In the genomic region with DNA sequence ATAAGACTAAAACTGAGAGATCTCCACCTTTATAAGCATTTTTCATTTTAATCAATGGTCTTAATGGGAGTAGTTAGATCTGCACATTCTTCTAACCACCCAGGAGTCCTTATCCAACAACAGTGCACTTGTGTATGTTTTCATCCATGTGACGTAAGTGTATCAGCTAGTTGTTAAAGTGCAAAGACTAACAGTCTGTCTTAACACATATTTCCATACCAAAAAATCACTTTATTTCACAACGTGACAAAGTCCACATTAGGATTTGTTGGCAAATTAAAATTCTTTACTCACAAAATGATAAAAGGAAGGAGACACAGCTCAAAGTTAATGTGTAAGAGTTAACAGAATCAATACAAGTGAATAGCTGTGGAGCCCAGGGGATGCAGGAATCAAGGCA, we compare ENCODE assay signal across 11 cellular contexts. TPM values are rescaled to one million over a fixed set of nuclear protein-coding genes. Genes with fewer than 3 reads are reported as not detected.
DNase-seq lines count a peak whose midpoint lies in the region; ATAC-seq and TF ChIP-seq lines count a peak whose summit lies in the region.
"Had no signal": no experiment of that assay in that cellular context is flagged by ENCODE, and none has a peak within 500 bp of the region (broad histone marks: within the 10 kb centered on the region; RNA-seq: fewer than 3 reads in every experiment).

No MANE protein-coding gene starts in this region.

- H3K9ac ChIP-seq in SU-DHL-6 (ENCODE audit: low read length) (no peak overlapping the region), iPS-20b (ENCODE audit: low read depth, low read length) (peak overlapping the region; percentile 87; the same call in 1 of the 2 replicates)

- H3K9me2 ChIP-seq in SU-DHL-6 (replicated peaks; ENCODE audit: insufficient read depth, low read length): no peaks in the 10 kb centered on the region

- no peaks in the 10 kb centered on the region for H3K27me3 ChIP-seq in heart left ventricle
- H3K27me3 ChIP-seq in SU-DHL-6 (ENCODE audit: low read length): no peaks in the 10 kb centered on the region
- no peaks in the 10 kb centered on the region for H3K27me3 ChIP-seq in iPS-20b (ENCODE audit: insufficient read depth, low read length)
- no peaks in the 10 kb centered on the region for H3K27me3 ChIP-seq in upper lobe of left lung

- no peak for DNase-seq in heart left ventricle
- no peak for DNase-seq in left cardiac atrium
- DNase-seq in upper lobe of left lung: no peak
- no peak for DNase-seq in NCI-H2196 (lab: John Stamatoyannopoulos, UW; ENCODE audit: unreplicated experiment)
- no peak for DNase-seq in activated gamma-delta T cell (lab: John Stamatoyannopoulos, UW)
- DNase-seq: CD4-positive, alpha-beta memory T cell; H9; KG1 had no signal

- no peaks in the 10 kb centered on the region for H3K36me3 ChIP-seq in heart left ventricle
- peaks cover 3% of the 10 kb centered on the region; the same call in 1 of the 2 replicates for H3K36me3 ChIP-seq in SU-DHL-6 (ENCODE audit: low read length)
- H3K36me3 ChIP-seq in iPS-20b (ENCODE audit: insufficient read depth, low read depth, low read length): peaks cover 3% of the 10 kb centered on the region; the same call in 1 of the 2 replicates
- no peaks in the 10 kb centered on the region for H3K36me3 ChIP-seq in upper lobe of left lung

- H3K4me1 ChIP-seq in heart left ventricle (peaks cover 2 to 38% (median 19%) of the 10 kb centered on the region in 12 donors), iPS-20b (ENCODE audit: insufficient read depth, low read length) (peaks cover 16% of the 10 kb centered on the region), upper lobe of left lung (peaks cover 27 to 39% (median 32%) of the 10 kb centered on the region in 4 donors)

- H3K27ac ChIP-seq in heart left ventricle (peak overlapping the region in 11 of 12 donors; percentile 37 to 99 (median 94)), SU-DHL-6 (ENCODE audit: low read depth, low read length) (no peak overlapping the region), iPS-20b (ENCODE audit: low read length) (no peak overlapping the region), upper lobe of left lung (peak overlapping the region in 3 of 4 donors; percentile 93 to 95 (median 94))

- intact Hi-C loops in heart left ventricle (cut with DNase I) (loop anchor here in 2 of 10 donors (10.0 kb wide), 1 partner anchor 653 kb away; a partner anchor contains a TSS), left cardiac atrium (cut with DNase I) (no loop called here)

- no peak overlapping the region for H2AFZ ChIP-seq in SU-DHL-6 (ENCODE audit: low read depth, low read length, severe bottlenecking)

- no peaks in the 10 kb centered on the region for H4K20me1 ChIP-seq in SU-DHL-6 (ENCODE audit: low read depth, low read length)

- 42 to 89% (median 45%) methylated on average over 2 of the region's 2 CpGs for WGBS in heart left ventricle, 4 donors
- WGBS in upper lobe of left lung, 2 donors: 46 to 59% methylated on average over 2 of the region's 2 CpGs

- no peaks in the 10 kb centered on the region for H3K9me3 ChIP-seq in heart left ventricle
- no peaks in the 10 kb centered on the region for H3K9me3 ChIP-seq in SU-DHL-6 (ENCODE audit: insufficient read depth, low read length)
- no peaks in the 10 kb centered on the region for H3K9me3 ChIP-seq in iPS-20b (ENCODE audit: insufficient read depth, low read depth, low read length)
- H3K9me3 ChIP-seq in upper lobe of left lung: no peaks in the 10 kb centered on the region

- H3K4me3 ChIP-seq in heart left ventricle (no peak overlapping the region), SU-DHL-6 (ENCODE audit: insufficient read depth, low read length, poor library complexity, severe bottlenecking) (no peak overlapping the region), iPS-20b (ENCODE audit: low read length) (peak overlapping the region; percentile 84), upper lobe of left lung (no peak overlapping the region)

- H3K79me2 ChIP-seq in SU-DHL-6 (ENCODE audit: insufficient read depth, low read length): peaks cover 35% of the 10 kb centered on the region

- H3K4me2 ChIP-seq in SU-DHL-6 (ENCODE audit: low read depth, low read length, poor library complexity, severe bottlenecking): peak overlapping the region; percentile 96

- TF ChIP-seq POLR2A in heart left ventricle (IDR thresholded peaks at IDR 0.05) (no peak), upper lobe of left lung (IDR thresholded peaks at IDR 0.05) (no peak)

- TF ChIP-seq EP300 in upper lobe of left lung (IDR thresholded peaks at IDR 0.05): no peak

- ATAC-seq in heart left ventricle: no peak
- ATAC-seq in left cardiac atrium: no peak
- no peak for ATAC-seq in upper lobe of left lung (ENCODE audit: low FRiP score in 2 of 2)
- no peak for ATAC-seq in HG02938 (IDR thresholded peaks at IDR 0.05; ENCODE audit: unreplicated experiment)

- TF ChIP-seq CTCF in heart left ventricle (IDR thresholded peaks at IDR 0.05): no peak
- TF ChIP-seq CTCF in SU-DHL-6 (IDR thresholded peaks at IDR 0.05; ENCODE audit: insufficient read depth, low read length, poor library complexity, severe bottlenecking): no peak
- no peak for TF ChIP-seq CTCF in upper lobe of left lung (IDR thresholded peaks at IDR 0.05)

- no peaks in the 10 kb centered on the region for H3F3A ChIP-seq in SU-DHL-6 (ENCODE audit: insufficient read depth)

RNA-seq across cellular contexts. Expression of a gene that starts 1.9 kb away (rescaled TPM):
- 10 to 100 TPM in 8 of 9 donors, 1 to 10 TPM in 1; 9.0 to 22.9 (median 16.2) TPM for total RNA-seq in heart left ventricle
- 1 to 10 TPM; 1.9 to 9.9 TPM for polyA plus RNA-seq in heart left ventricle
- total RNA-seq in left cardiac atrium: 10 to 100 TPM; 10.6 to 11.3 TPM
- 10 to 100 TPM in 1 of 6 donors, 1 to 10 TPM in 5; 5.0 to 13.9 (median 8.2) TPM for total RNA-seq in upper lobe of left lung

Comparison
In these comparisons a context has a peak if more than half of its experiments do, and no peak if none do; other contexts are left out.
1. H3K27ac ChIP-seq: peak in heart left ventricle (11 of 12) and upper lobe of left lung (3 of 4); none in SU-DHL-6 (single experiment) and iPS-20b (single experiment).